ENCODE assay signal across 8 cellular contexts in the genomic region with DNA sequence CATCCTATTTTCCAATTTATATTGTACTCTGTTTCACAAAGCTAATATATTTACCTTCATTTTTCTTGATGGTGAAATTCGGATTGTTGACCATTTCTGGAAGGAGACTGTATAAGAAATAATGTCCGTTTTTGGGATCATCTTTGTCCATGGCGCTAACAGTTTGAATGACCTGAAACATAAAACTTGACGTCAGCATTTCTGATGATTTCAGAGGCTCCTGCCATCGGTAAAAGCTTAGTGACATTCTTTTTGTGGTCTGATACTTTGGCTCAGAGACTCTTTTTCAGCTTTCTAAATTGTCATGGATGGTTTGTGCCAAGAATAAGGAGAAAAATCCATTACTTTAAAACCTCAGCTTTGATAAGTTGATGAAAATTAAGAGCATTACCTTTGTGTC.
"Had no signal": no experiment of that assay in that cellular context is flagged by ENCODE, and none has a peak within 500 bp of the region (broad histone marks: within the 10 kb centered on the region; RNA-seq: fewer than 3 reads in every experiment).

No MANE protein-coding gene starts in this region.

- FAIRE-seq: G401.6, GM12878, GM12891, GM12892, GM18507, GM19239 had no signal

- ATAC-seq: GM12878 had no signal

- DNase-seq: GDM1, GF-D8 had no signal

- H3K4me3 ChIP-seq: GM12878 had no signal
